ENCODE assay signal across 9 cellular contexts in the genomic region with DNA sequence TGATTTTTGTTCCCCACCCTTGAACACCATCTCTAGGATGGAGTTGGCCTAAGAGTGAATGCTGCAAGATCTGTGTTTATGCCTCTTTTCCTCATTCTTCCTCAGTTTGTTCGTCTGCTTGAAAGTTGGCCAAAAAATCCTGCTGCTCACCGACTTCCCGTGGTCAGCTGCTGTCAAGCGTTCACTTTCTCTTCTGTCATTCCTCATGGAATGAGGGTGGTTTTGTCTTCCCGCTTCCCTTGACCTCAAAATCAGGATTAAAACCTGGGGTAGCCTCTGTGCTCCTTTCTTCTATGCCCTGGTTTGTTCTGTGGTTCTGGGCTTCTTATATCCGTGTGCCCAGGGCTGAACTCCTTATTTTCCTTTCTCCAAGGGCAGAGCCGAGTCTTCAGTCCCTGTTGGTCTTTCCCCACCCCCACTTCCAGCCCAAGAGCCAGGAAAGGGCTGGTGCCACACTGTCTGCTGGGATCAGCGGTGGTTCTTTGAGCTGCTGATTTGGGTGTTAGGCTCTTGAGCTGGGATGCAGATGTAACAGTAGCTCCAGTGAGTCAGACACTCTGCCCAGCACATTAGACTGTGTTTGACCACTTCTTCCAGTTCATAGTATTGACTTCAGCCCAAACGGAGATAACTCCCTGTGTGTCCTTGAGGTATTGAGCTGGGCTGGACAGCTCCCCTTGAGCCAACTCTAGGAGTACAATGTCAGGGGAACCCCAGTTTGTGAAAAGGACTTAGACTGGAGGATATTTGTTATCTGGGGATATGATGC.
DNase-seq lines count a peak whose midpoint lies in the region; ATAC-seq, FAIRE-seq and TF ChIP-seq lines count a peak whose summit lies in the region.
"Had no signal": no experiment of that assay in that cellular context is flagged by ENCODE, and none has a peak within 500 bp of the region (broad histone marks: within the 10 kb centered on the region; RNA-seq: fewer than 3 reads in every experiment).

No MANE protein-coding gene starts in this region.

- TF ChIP-seq RAD21 in Ishikawa (IDR thresholded peaks at IDR 0.05; ENCODE audit: low read depth) = no peak

- DNase-seq in AG20443 (ENCODE audit: low spot score) = peak; percentile 13
- peak; percentile 44 to 53 for DNase-seq in cardiac fibroblast (ENCODE audit: low read depth in 2 of 2)
- DNase-seq in GM19239 (ENCODE audit: insufficient read length, low spot score) = no peak
- DNase-seq in NCI-H1417 treated with DMSO at 0.1 percent for 48 hours (lab: John Stamatoyannopoulos, UW) = no peak
- DNase-seq: KBM-7 had no signal

- H3K27me3 ChIP-seq in muscle layer of duodenum (ENCODE audit: low read depth, low read length) = no peaks in the 10 kb centered on the region

- no peak for TF ChIP-seq EP300 in Ishikawa (IDR thresholded peaks at IDR 0.05; ENCODE audit: borderline replicate concordance)

- no peak for TF ChIP-seq CTCF in cardiac fibroblast (IDR thresholded peaks at IDR 0.05; ENCODE audit: low read depth, low read length)

- H3K36me3 ChIP-seq in muscle layer of duodenum (ENCODE audit: control insufficient read depth in 1 of 2, insufficient read depth in 2 of 2, low read length in 2 of 2) = peaks cover 47 to 49% of the 10 kb centered on the region in 2 donors

- peaks cover 19 to 35% of the 10 kb centered on the region in 2 donors for H3K4me1 ChIP-seq in muscle layer of duodenum (ENCODE audit: control insufficient read depth in 1 of 2, insufficient read depth in 2 of 2, low read length in 2 of 2)

- no peak for FAIRE-seq in GM19239 (lab: Jason Lieb, UNC)

- peak overlapping the region; percentile 99 for H3K27ac ChIP-seq in muscle layer of duodenum (ENCODE audit: low read length)

- no peak overlapping the region for H3K4me3 ChIP-seq in cardiac fibroblast (replicated peaks in 1 of 2; ENCODE audit: low read depth in 2 of 2, low read length in 2 of 2)
- H3K4me3 ChIP-seq in muscle layer of duodenum (ENCODE audit: low read depth in 1 of 2, low read length in 2 of 2) = no peak overlapping the region

- ATAC-seq in HG02798 (IDR thresholded peaks at IDR 0.05; ENCODE audit: poor library complexity, unreplicated experiment) (no peak), HG03460 (IDR thresholded peaks at IDR 0.05; ENCODE audit: unreplicated experiment) (no peak)

- H3K9me3 ChIP-seq in muscle layer of duodenum (ENCODE audit: control insufficient read depth in 1 of 2, low read length in 2 of 2) = no peaks in the 10 kb centered on the region

TF ChIP-seq in Ishikawa, 13 proteins besides CTCF, POLR2A, EP300 and RAD21:
- no peak for TF ChIP-seq YY1 (IDR thresholded peaks at IDR 0.05; ENCODE audit: low read depth)
- TF ChIP-seq, protein P1, sequence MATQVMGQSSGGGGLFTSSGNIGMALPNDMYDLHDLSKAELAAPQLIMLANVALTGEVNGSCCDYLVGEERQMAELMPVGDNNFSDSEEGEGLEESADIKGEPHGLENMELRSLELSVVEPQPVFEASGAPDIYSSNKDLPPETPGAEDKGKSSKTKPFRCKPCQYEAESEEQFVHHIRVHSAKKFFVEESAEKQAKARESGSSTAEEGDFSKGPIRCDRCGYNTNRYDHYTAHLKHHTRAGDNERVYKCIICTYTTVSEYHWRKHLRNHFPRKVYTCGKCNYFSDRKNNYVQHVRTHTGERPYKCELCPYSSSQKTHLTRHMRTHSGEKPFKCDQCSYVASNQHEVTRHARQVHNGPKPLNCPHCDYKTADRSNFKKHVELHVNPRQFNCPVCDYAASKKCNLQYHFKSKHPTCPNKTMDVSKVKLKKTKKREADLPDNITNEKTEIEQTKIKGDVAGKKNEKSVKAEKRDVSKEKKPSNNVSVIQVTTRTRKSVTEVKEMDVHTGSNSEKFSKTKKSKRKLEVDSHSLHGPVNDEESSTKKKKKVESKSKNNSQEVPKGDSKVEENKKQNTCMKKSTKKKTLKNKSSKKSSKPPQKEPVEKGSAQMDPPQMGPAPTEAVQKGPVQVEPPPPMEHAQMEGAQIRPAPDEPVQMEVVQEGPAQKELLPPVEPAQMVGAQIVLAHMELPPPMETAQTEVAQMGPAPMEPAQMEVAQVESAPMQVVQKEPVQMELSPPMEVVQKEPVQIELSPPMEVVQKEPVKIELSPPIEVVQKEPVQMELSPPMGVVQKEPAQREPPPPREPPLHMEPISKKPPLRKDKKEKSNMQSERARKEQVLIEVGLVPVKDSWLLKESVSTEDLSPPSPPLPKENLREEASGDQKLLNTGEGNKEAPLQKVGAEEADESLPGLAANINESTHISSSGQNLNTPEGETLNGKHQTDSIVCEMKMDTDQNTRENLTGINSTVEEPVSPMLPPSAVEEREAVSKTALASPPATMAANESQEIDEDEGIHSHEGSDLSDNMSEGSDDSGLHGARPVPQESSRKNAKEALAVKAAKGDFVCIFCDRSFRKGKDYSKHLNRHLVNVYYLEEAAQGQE (IDR thresholded peaks at IDR 0.05; ENCODE audit: low read depth) = peak; percentile 52
- TF ChIP-seq ZBTB7A (IDR thresholded peaks at IDR 0.05; ENCODE audit: low read depth) = no peak

Comparison
In these comparisons a context has a peak if more than half of its experiments do, and no peak if none do; other contexts are left out.
1. DNase-seq: peak in AG20443 (single experiment) and cardiac fibroblast (2 of 2); none in GM19239 (single experiment) and NCI-H1417 treated with DMSO at 0.1 percent for 48 hours (single experiment).